Comparison of ENCODE assay signal across 8 cellular contexts in the genomic region with DNA sequence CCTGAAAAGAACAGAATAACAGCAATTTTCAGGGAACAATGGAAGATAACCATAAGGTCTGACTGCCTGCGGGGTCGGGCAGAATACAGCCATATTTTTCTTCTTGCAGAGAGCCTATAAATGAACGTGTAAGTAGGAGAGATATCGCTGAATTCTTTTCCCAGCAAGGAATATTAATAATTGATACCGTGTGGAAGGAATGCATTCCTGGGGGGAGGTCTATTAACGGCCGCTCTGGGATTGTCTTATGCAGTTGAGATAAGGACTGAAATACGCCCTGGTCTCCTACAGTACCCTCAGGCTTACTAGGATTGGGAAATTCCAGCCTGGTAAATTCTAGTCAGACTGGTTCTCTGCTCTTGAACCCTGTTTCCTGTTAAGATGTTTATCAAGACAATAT. TPM values are rescaled to one million over a fixed set of nuclear protein-coding genes. Genes with fewer than 3 reads are reported as not detected.
DNase-seq lines count a peak whose midpoint lies in the region; ATAC-seq, FAIRE-seq and TF ChIP-seq lines count a peak whose summit lies in the region.
"Not testable (repeated sequence)": the region's sequence is repeated elsewhere in the genome, so short reads cannot be mapped to it uniquely, and the experiment has no call there.

No MANE protein-coding gene starts in this region.

- not testable (repeated sequence) for FAIRE-seq in K562 (lab: Jason Lieb, UNC)

- not testable (repeated sequence) for H3K4me2 ChIP-seq in OCI-LY7 (ENCODE audit: low read length); K562 (ENCODE audit: insufficient read depth, low read length); trophoblast cell (ENCODE audit: low read length)

- 93% methylated on average over 8 of the region's 8 CpGs for WGBS in K562 (ENCODE audit: insufficient coverage, low coverage, missing lambda C conversion rate)
- no CpG with 5 or more reads among the region's 8 CpGs for WGBS in trophoblast cell (ENCODE audit: extremely low coverage, insufficient coverage, insufficient read length)
- 74 to 88% methylated on average over 8 of the region's 8 CpGs for WGBS in testis, 2 donors

- H4K12ac ChIP-seq in trophoblast cell (ENCODE audit: low read depth, low read length): not testable (repeated sequence)

- H3K9me3 ChIP-seq in CD4-positive, alpha-beta T cell (ENCODE audit: control insufficient read depth, low read length); OCI-LY7 (ENCODE audit: low read length); SK-N-MC (ENCODE audit: low read depth, low read length); T-helper 17 cell (ENCODE audit: control insufficient read depth, low read length, poor library complexity, severe bottlenecking); K562 (replicated peaks; ENCODE audit: control insufficient read depth, insufficient read depth, low read depth, low read length); trophoblast cell (ENCODE audit: insufficient read depth, low read depth, low read length); testis: not testable (repeated sequence)

- not testable (repeated sequence) for TF ChIP-seq CTCF in CD4-positive, alpha-beta T cell (IDR thresholded peaks at IDR 0.05); OCI-LY7 (conservative IDR thresholded peaks at IDR 0.05; ENCODE audit: low read length); K562 (IDR thresholded peaks at IDR 0.05 in 2 of 3, conservative IDR thresholded peaks at IDR 0.05 in 1 of 3; ENCODE audit: insufficient read depth in 2 of 3, low read depth in 1 of 3, low read length in 3 of 3); endothelial cell (IDR thresholded peaks at IDR 0.05; ENCODE audit: unreplicated experiment); testis (IDR thresholded peaks at IDR 0.05)

- TF ChIP-seq RAD21 in K562 (CRISPR knock-in tag; conservative IDR thresholded peaks at IDR 0.05 in 1 of 2, IDR thresholded peaks at IDR 0.05 in 1 of 2): not testable (repeated sequence)

- H3K27ac ChIP-seq in CD4-positive, alpha-beta T cell (ENCODE audit: low read depth, low read length); OCI-LY7 (ENCODE audit: low read depth, low read length, poor library complexity, severe bottlenecking); K562 (ENCODE audit: extremely low read depth, low read depth, low read length); trophoblast cell (ENCODE audit: low read depth, low read length): not testable (repeated sequence)
- H3K27ac ChIP-seq in SK-N-MC (peak overlapping the region; percentile 53), testis (peak overlapping the region; percentile 19 to 20)

- H4K91ac ChIP-seq in trophoblast cell (ENCODE audit: low read depth, low read length): not testable (repeated sequence)

- not testable (repeated sequence) for H3K9ac ChIP-seq in SK-N-MC (ENCODE audit: insufficient read length); K562 (ENCODE audit: insufficient read depth in 1 of 2, low read depth in 2 of 2, low read length in 2 of 2); trophoblast cell (ENCODE audit: low read length)

- H2AK5ac ChIP-seq in trophoblast cell (ENCODE audit: low read length): not testable (repeated sequence)

- H3K9me1 ChIP-seq in K562 (ENCODE audit: control insufficient read depth, insufficient read depth, low read length): not testable (repeated sequence)

- TF ChIP-seq POLR2A in K562 (conservative IDR thresholded peaks at IDR 0.05); testis (IDR thresholded peaks at IDR 0.05): not testable (repeated sequence)

- not testable (repeated sequence) for H3K27me3 ChIP-seq in CD4-positive, alpha-beta T cell (ENCODE audit: control insufficient read depth, insufficient read depth, low read length); K562 (ENCODE audit: control insufficient read depth in 2 of 2, insufficient read depth in 2 of 2, low read length in 2 of 2); trophoblast cell (ENCODE audit: insufficient read depth, low read length); testis

- peaks cover 69% of the 10 kb centered on the region for H3K4me1 Mint-ChIP-seq in CD4-positive, alpha-beta T cell (ENCODE audit: low read depth)
- peaks cover 30% of the 10 kb centered on the region for H3K4me1 Mint-ChIP-seq in T-helper 17 cell
- H3K4me1 Mint-ChIP-seq in endothelial cell (ENCODE audit: unreplicated experiment): not testable (repeated sequence)

- H3K36me3 ChIP-seq in OCI-LY7 (ENCODE audit: insufficient read depth, low read length): peaks cover 68% of the 10 kb centered on the region
- H3K36me3 ChIP-seq in SK-N-MC (ENCODE audit: insufficient read depth, low read length): peaks cover 41% of the 10 kb centered on the region
- peaks cover 69% of the 10 kb centered on the region; the same call in 2 of the 3 replicates for H3K36me3 ChIP-seq in K562 (ENCODE audit: control insufficient read depth, insufficient read depth, low read length)
- H3K36me3 ChIP-seq in trophoblast cell (ENCODE audit: control insufficient read depth in 1 of 2, insufficient read depth in 2 of 2, low read length in 2 of 2): peaks cover under 1 to 13% of the 10 kb centered on the region in 2 experiments
- H3K36me3 ChIP-seq in testis (ENCODE audit: low read depth, missing control alignments): not testable (repeated sequence)

- peaks cover 87% of the 10 kb centered on the region for H3K36me3 Mint-ChIP-seq in CD4-positive, alpha-beta T cell (ENCODE audit: low read depth)
- H3K36me3 Mint-ChIP-seq in T-helper 17 cell (ENCODE audit: low read depth): peaks cover 14% of the 10 kb centered on the region
- peaks cover 55% of the 10 kb centered on the region for H3K36me3 Mint-ChIP-seq in endothelial cell (ENCODE audit: low read depth, unreplicated experiment)

- BruUV-seq in OCI-LY7 (replicated peaks; lab: Mats Ljungman, UMichigan): TSS peak; percentile 7
- not testable (repeated sequence) for BruUV-seq in K562 (replicated peaks; lab: Mats Ljungman, UMichigan)

- not testable (repeated sequence) for H3K9me3 Mint-ChIP-seq in CD4-positive, alpha-beta T cell; endothelial cell (ENCODE audit: unreplicated experiment)

- not testable (repeated sequence) for H3K14ac ChIP-seq in trophoblast cell (ENCODE audit: low read length)

- H3K4me1 ChIP-seq in OCI-LY7 (ENCODE audit: insufficient read depth, low read length, poor library complexity, severe bottlenecking); K562 (replicated peaks in 1 of 2; ENCODE audit: control insufficient read depth in 2 of 2, insufficient read depth in 2 of 2, low read length in 2 of 2); trophoblast cell (ENCODE audit: control insufficient read depth in 1 of 2, insufficient read depth in 2 of 2, low read length in 2 of 2): not testable (repeated sequence)
- H3K4me1 ChIP-seq in testis: peaks cover 10% of the 10 kb centered on the region

- peak overlapping the region; percentile 65 for H3K27ac Mint-ChIP-seq in CD4-positive, alpha-beta T cell
- H3K27ac Mint-ChIP-seq in T-helper 17 cell: peak overlapping the region; percentile 44
- H3K27ac Mint-ChIP-seq in endothelial cell (ENCODE audit: unreplicated experiment): not testable (repeated sequence)

- CTCF ChIA-PET in CD4-positive, alpha-beta T cell (lab: Charles Lee): interaction anchor here (2.5 kb wide), 1 partner anchor 126 kb away, joined by 5 read pairs; no protein-coding TSS in a partner anchor
- CTCF ChIA-PET in OCI-LY7 (lab: Charles Lee; ENCODE audit: unreplicated experiment): not testable (repeated sequence)
- CTCF ChIA-PET in K562 (lab: Yijun Ruan, JAX; ENCODE audit: low intra/inter-chr PET ratio): interaction anchor here (0.8 kb wide), 1 partner anchor 8 kb away, joined by 4 read pairs; no protein-coding TSS in a partner anchor

- H2BK12ac ChIP-seq in trophoblast cell (ENCODE audit: low read length): not testable (repeated sequence)

- H2AFZ ChIP-seq in OCI-LY7 (ENCODE audit: low read length); K562 (ENCODE audit: low read depth, low read length); trophoblast cell (ENCODE audit: insufficient read depth, low read length, poor library complexity): not testable (repeated sequence)

- not testable (repeated sequence) for H3K4me3 ChIP-seq in OCI-LY7 (ENCODE audit: low read depth, low read length, poor library complexity, severe bottlenecking); K562; trophoblast cell (ENCODE audit: low read depth, low read length); testis
- peak overlapping the region; percentile 26; the same call in 1 of the 2 replicates for H3K4me3 ChIP-seq in SK-N-MC

- intact Hi-C loops in CD4-positive, alpha-beta T cell (cut with DNase I, micrococcal nuclease); OCI-LY7 (cut with micrococcal nuclease; ENCODE audit: unreplicated experiment); K562 (cut with micrococcal nuclease); testis (cut with DNase I; ENCODE audit: low total_unique reads): not testable (repeated sequence)

- not testable (repeated sequence) for H4K8ac ChIP-seq in trophoblast cell (ENCODE audit: low read depth, low read length)

- H4K20me1 ChIP-seq in OCI-LY7 (ENCODE audit: insufficient read depth, low read length); K562 (replicated peaks; ENCODE audit: control insufficient read depth, insufficient read depth, low read length): not testable (repeated sequence)

- not testable (repeated sequence) for DNase-seq in CD4-positive, alpha-beta T cell; OCI-LY7 (ENCODE audit: low spot score); SK-N-MC (ENCODE audit: low read depth, low spot score); T-helper 17 cell; K562 (ENCODE audit: extremely low read depth in 1 of 4, low spot score in 3 of 4); endothelial cell (ENCODE audit: low spot score); testis
- DNase-seq in trophoblast cell: peak; percentile 58 to 83

- H2BK120ac ChIP-seq in trophoblast cell (ENCODE audit: insufficient read depth, low read length, poor library complexity): not testable (repeated sequence)

- not testable (repeated sequence) for H3K18ac ChIP-seq in trophoblast cell (ENCODE audit: low read length)

- not testable (repeated sequence) for H3K79me2 ChIP-seq in OCI-LY7 (ENCODE audit: insufficient read depth, low read depth, low read length); trophoblast cell (ENCODE audit: control insufficient read depth, insufficient read depth, low read length, poor library complexity)
- peaks cover 87% of the 10 kb centered on the region for H3K79me2 ChIP-seq in K562 (ENCODE audit: control insufficient read depth, insufficient read depth, low read length)

- not testable (repeated sequence) for TF ChIP-seq EP300 in K562 (IDR thresholded peaks at IDR 0.05; ENCODE audit: low read length)

- H3K79me1 ChIP-seq in trophoblast cell (ENCODE audit: low read length): not testable (repeated sequence)

- H3K27me3 Mint-ChIP-seq in CD4-positive, alpha-beta T cell; T-helper 17 cell; endothelial cell (ENCODE audit: unreplicated experiment): not testable (repeated sequence)

- not testable (repeated sequence) for H3K9me2 ChIP-seq in OCI-LY7 (ENCODE audit: insufficient read depth, low read length)

- in situ Hi-C loops in K562 (cut with MboI): not testable (repeated sequence)

- not testable (repeated sequence) for H2BK5ac ChIP-seq in trophoblast cell (ENCODE audit: low read depth, low read length, poor library complexity)

- not testable (repeated sequence) for H3K4me3 Mint-ChIP-seq in CD4-positive, alpha-beta T cell; T-helper 17 cell
- H3K4me3 Mint-ChIP-seq in endothelial cell (ENCODE audit: unreplicated experiment): peak overlapping the region; percentile 75

- H3K4ac ChIP-seq in trophoblast cell (ENCODE audit: low read depth, low read length): not testable (repeated sequence)

- H3K23ac ChIP-seq in trophoblast cell (ENCODE audit: low read length): not testable (repeated sequence)

- POLR2A ChIA-PET in CD4-positive, alpha-beta T cell (lab: Charles Lee); OCI-LY7 (lab: Charles Lee): not testable (repeated sequence)
- POLR2A ChIA-PET in K562 (lab: Yijun Ruan, JAX): interaction anchor here (1.1 to 3.8 kb wide), 2 partner anchors 9 to 10 kb away, joined by 3 to 19 read pairs; no protein-coding TSS in a partner anchor

- not testable (repeated sequence) for ATAC-seq in CD4-positive, alpha-beta T cell (ENCODE audit: poor library complexity); T-helper 17 cell; K562

RNA-seq across cellular contexts. Expression of a gene that starts 9.2 kb away (rescaled TPM):
- 10 to 100 TPM; 48.7 to 49.0 TPM for total RNA-seq in CD4-positive, alpha-beta T cell
- total RNA-seq in OCI-LY7 (2014; rRNA removed; shearing (Covaris generic)): 18.7 and 20.1 TPM in 2 replicates
- total RNA-seq in OCI-LY7 (2022): 16.9 and 18.9 TPM in 2 replicates
- total RNA-seq in T-helper 17 cell: 10 to 100 TPM; 75.8 to 84.8 TPM
- 45.6 and 69.6 TPM in 2 replicates for total RNA-seq in K562 (2011; cell fraction: chromatin; rRNA removed; ENCODE audit: low replicate concordance)
- total RNA-seq in K562 (2011; cell fraction: nucleolus; rRNA removed): 29.0 and 29.5 TPM in 2 replicates
- 35.7 and 37.3 TPM in 2 replicates for total RNA-seq in K562 (2011; cell fraction: nucleoplasm; rRNA removed)
- total RNA-seq in K562 (2014; rRNA removed): 21.0 and 23.3 TPM in 2 replicates
- total RNA-seq in K562 (2014; rRNA removed; fragmentation: Illumina TruSeq; extraction: Trizol): 20.6 and 23.5 TPM in 2 replicates
- 24.3 and 25.3 TPM in 2 replicates for total RNA-seq in K562 (2015; rRNA removed; fragmentation: Illumina TruSeq; extraction: Trizol)
- total RNA-seq in K562 (2021): 26.1 and 31.7 TPM in 2 replicates
- 33.2 and 34.8 TPM in 2 replicates for polyA plus RNA-seq in K562 (2011; rRNA removed)
- polyA plus RNA-seq in K562 (2011; cell fraction: cytosol; rRNA removed): 17.2 and 25.7 TPM in 2 replicates
- 37.4 and 44.9 TPM in 2 replicates for polyA plus RNA-seq in K562 (2011; cell fraction: nucleus; rRNA removed)
- 18.3 and 28.4 TPM in 2 replicates for polyA plus RNA-seq in K562 (2012)
- 24.2 and 30.3 TPM in 2 replicates for polyA plus RNA-seq in K562 (2014; fragmentation: Illumina TruSeq; extraction: Trizol)
- polyA plus RNA-seq in K562 (2014; fragmentation: Nextera tagmentation; extraction: Ambion mirVana): 1 to 10 TPM; 5.2 to 7.6 TPM
- polyA plus RNA-seq in K562 (2014; rRNA removed): 23.0 and 24.6 TPM in 2 replicates
- polyA minus RNA-seq in K562 (2011; rRNA and poly(A)+ RNA removed): 41.5 and 47.0 TPM in 2 replicates
- polyA minus RNA-seq in K562 (2011; cell fraction: cytosol; rRNA and poly(A)+ RNA removed): 22.2 and 22.3 TPM in 2 replicates
- polyA minus RNA-seq in K562 (2011; cell fraction: nucleus; rRNA and poly(A)+ RNA removed): 20.3 and 39.2 TPM in 2 replicates
- 26.1 TPM for total RNA-seq in endothelial cell (ENCODE audit: unreplicated experiment)
- polyA plus RNA-seq in trophoblast cell (2013): 15.7 and 16.3 TPM in 2 replicates
- 100 to 1,000 TPM; 109 to 141 TPM for total RNA-seq in testis
- 56.0 TPM for polyA plus RNA-seq in testis (ENCODE audit: insufficient read depth, low read depth, low replicate concordance)
